Comparison of ENCODE assay signal across 21 cellular contexts in the genomic region with DNA sequence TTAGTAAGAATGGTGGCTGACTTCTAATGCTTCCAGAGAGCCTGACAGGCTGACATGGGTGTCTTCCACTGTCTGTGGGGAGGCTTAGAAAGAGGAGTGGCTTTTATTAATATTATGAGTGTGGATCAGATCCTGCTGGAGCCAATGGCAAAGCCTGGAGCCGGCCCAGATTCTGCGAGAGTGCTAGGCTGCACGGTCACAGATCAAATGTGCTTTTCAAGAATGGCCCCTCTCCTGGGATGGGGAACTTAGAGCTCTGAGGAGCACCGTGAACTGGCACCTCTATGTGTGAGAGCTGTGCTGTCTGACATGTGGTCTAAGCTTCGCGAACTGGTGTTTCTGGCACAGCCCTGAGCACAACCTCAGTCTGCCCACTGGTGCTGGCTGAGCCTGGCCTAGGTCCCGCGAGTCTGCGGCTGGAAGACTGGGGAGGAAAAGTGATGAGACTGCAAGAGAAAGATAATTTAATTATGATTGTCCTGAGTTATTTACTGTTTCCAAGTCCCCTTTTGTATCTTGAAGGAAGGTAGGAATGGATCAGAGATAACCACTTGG.
A peak's percentile ranks its signal among the peaks of the same experiment; 100 is the strongest.
DNase-seq lines count a peak whose midpoint lies in the region; ATAC-seq and TF ChIP-seq lines count a peak whose summit lies in the region.
"Had no signal": no experiment of that assay in that cellular context is flagged by ENCODE, and none has a peak within 500 bp of the region (broad histone marks: within the 10 kb centered on the region; RNA-seq: fewer than 3 reads in every experiment).

No MANE protein-coding gene starts in this region.

- in situ Hi-C loops in GM13976 (cut with MboI; ENCODE audit: low sequenced_read_pairs, unreplicated experiment) = no loop called here

- H4K20me1 ChIP-seq in SK-N-SH (ENCODE audit: insufficient read depth) = peaks cover 67% of the 10 kb centered on the region
- H4K20me1 ChIP-seq in H9 (ENCODE audit: control insufficient read depth, insufficient read depth, insufficient read length) = no peaks in the 10 kb centered on the region

- H2BK15ac ChIP-seq in H9 (ENCODE audit: low read depth, low read length) = no peak overlapping the region

- POLR2A ChIA-PET in SK-N-SH (lab: Yijun Ruan, JAX) = no interaction called here

- H3K4me1 ChIP-seq in SK-N-SH (ENCODE audit: control insufficient read depth in 1 of 2, insufficient read depth in 2 of 2, low read depth in 1 of 2, low read length in 1 of 2) (peaks cover 17 to 35% of the 10 kb centered on the region in 2 experiments; a peak in 3 of 4 replicates), H9 (ENCODE audit: insufficient read depth, low read length) (peaks cover 7% of the 10 kb centered on the region; the same call in 1 of the 2 replicates), trophoblast cell (ENCODE audit: control insufficient read depth in 1 of 2, insufficient read depth in 2 of 2, low read length in 2 of 2) (peaks cover 3 to 4% of the 10 kb centered on the region in 2 experiments)

- peak overlapping the region in 2 of 3 experiments; percentile 16 to 60; a peak in 3 of 7 replicates for H3K27ac Mint-ChIP-seq in H9
- H3K27ac Mint-ChIP-seq: B cell had no signal

- H3K36me3 ChIP-seq in SK-N-SH (replicated peaks in 1 of 2; ENCODE audit: control insufficient read depth in 1 of 2, insufficient read depth in 2 of 2, low read length in 1 of 2) = peaks cover 22 to 27% of the 10 kb centered on the region in 2 experiments
- peaks cover 3 to 10% of the 10 kb centered on the region in 2 experiments for H3K36me3 ChIP-seq in trophoblast cell (ENCODE audit: control insufficient read depth in 1 of 2, insufficient read depth in 2 of 2, low read length in 2 of 2)

- no peak overlapping the region for H2BK20ac ChIP-seq in H9 (ENCODE audit: low read depth, low read length, poor library complexity, severe bottlenecking)

- H2BK5ac ChIP-seq in H9 (ENCODE audit: insufficient read length, low read length) (no peak overlapping the region), trophoblast cell (ENCODE audit: low read depth, low read length, poor library complexity) (no peak overlapping the region)

- peaks cover 5% of the 10 kb centered on the region for H3F3A ChIP-seq in SK-N-SH (replicated peaks; ENCODE audit: insufficient read depth)

- CTCF ChIA-PET in SK-N-SH (lab: Yijun Ruan, JAX) = interaction anchor here (0.5 to 1.3 kb wide), 3 partner anchors 20 to 795 kb away, joined by 3 read pairs; no protein-coding TSS in a partner anchor

- H2BK12ac ChIP-seq in H9 (ENCODE audit: insufficient read length, low read depth, low read length) = no peak overlapping the region
- no peak overlapping the region for H2BK12ac ChIP-seq in trophoblast cell (ENCODE audit: low read length)

- H3K79me2 ChIP-seq in SK-N-SH (ENCODE audit: insufficient read depth) = peaks cover 97% of the 10 kb centered on the region
- peaks cover 2% of the 10 kb centered on the region; the same call in 1 of the 2 replicates for H3K79me2 ChIP-seq in H9 (ENCODE audit: insufficient read depth, low read length)
- no peaks in the 10 kb centered on the region for H3K79me2 ChIP-seq in trophoblast cell (ENCODE audit: control insufficient read depth, insufficient read depth, low read length, poor library complexity)

- no peak for TF ChIP-seq EP300 in SK-N-SH (IDR thresholded peaks at IDR 0.05; ENCODE audit: borderline replicate concordance in 1 of 2, low read depth in 1 of 2, low read length in 1 of 2)

- peak overlapping the region in 1 of 2 experiments; percentile 20; a peak in 1 of 4 replicates for H3K27ac ChIP-seq in SK-N-SH (ENCODE audit: low read depth in 2 of 2, low read length in 1 of 2)
- H3K27ac ChIP-seq in H9 (ENCODE audit: insufficient read length, low read depth, low read length) = no peak overlapping the region
- H3K27ac ChIP-seq in trophoblast cell (ENCODE audit: low read depth, low read length) = no peak overlapping the region
- H3K27ac ChIP-seq: 22Rv1, GM23248 had no signal

- H3K4me1 Mint-ChIP-seq in H9 = peaks cover 34 to 37% of the 10 kb centered on the region in 2 experiments
- H3K4me1 Mint-ChIP-seq: B cell; CD4-positive, alpha-beta memory T cell had no signal

- H3K36me3 Mint-ChIP-seq in H9 (ENCODE audit: insufficient read depth in 1 of 3, low read depth in 3 of 3) = peaks cover 0 to 7% (median 6%) of the 10 kb centered on the region in 3 experiments; a peak in 5 of 7 replicates
- H3K36me3 Mint-ChIP-seq: CD4-positive, alpha-beta memory T cell had no signal

- H3K14ac ChIP-seq in H9 (ENCODE audit: insufficient read depth, low read length) (no peak overlapping the region), trophoblast cell (ENCODE audit: low read length) (no peak overlapping the region)

- no peak overlapping the region for H3K4me2 ChIP-seq in SK-N-SH
- H3K4me2 ChIP-seq in H9 (ENCODE audit: insufficient read depth, insufficient read length, low read length) = no peak overlapping the region
- H3K4me2 ChIP-seq in trophoblast cell (ENCODE audit: low read length) = no peak overlapping the region

- H3K4ac ChIP-seq in H9 (ENCODE audit: low read depth, low read length) (no peak overlapping the region), trophoblast cell (ENCODE audit: low read depth, low read length) (no peak overlapping the region)

- no peak overlapping the region for H3K4me3 ChIP-seq in SK-N-SH (ENCODE audit: low read depth in 2 of 2, low read length in 1 of 2)
- no peak overlapping the region for H3K4me3 ChIP-seq in trophoblast cell (ENCODE audit: low read depth, low read length)
- H3K4me3 ChIP-seq: GM23248 had no signal

- no peak for DNase-seq in SK-N-SH
- no peak for DNase-seq in H9
- peak; percentile 29 for DNase-seq in islet precursor cell
- no peak for DNase-seq in trophoblast cell
- DNase-seq in GM13976 (ENCODE audit: low spot score) = no peak
- no peak for DNase-seq in NCI-H1930 (lab: John Stamatoyannopoulos, UW)
- DNase-seq: CD4-positive, alpha-beta memory T cell; GF-D8; GM23248; KBM-7; NCI-H1105 treated with DMSO at 0.1 percent for 48 hours; NCI-H1694; NCI-H510A; NCI-H748 treated with DMSO at 0.1 percent for 48 hours; RPMI8226; SIG-M5 had no signal

- H2BK120ac ChIP-seq in H9 (ENCODE audit: low read depth, low read length, poor library complexity, severe bottlenecking) (no peak overlapping the region), trophoblast cell (ENCODE audit: insufficient read depth, low read length, poor library complexity) (no peak overlapping the region)

- peak; percentile 44 for ATAC-seq in SK-N-SH treated with all-trans-retinoic acid at 6 μM for 48 hours
- ATAC-seq in HG03432 (IDR thresholded peaks at IDR 0.05; ENCODE audit: unreplicated experiment) = no peak
- ATAC-seq: HepG2 had no signal

- H3K9me3 Mint-ChIP-seq in H9 = peaks cover 0 to 4% of the 10 kb centered on the region in 2 experiments; a peak in 1 of 5 replicates

- no peaks in the 10 kb centered on the region; the same call in 1 of the 2 replicates for H3K9me3 ChIP-seq in SK-N-SH
- no peaks in the 10 kb centered on the region for H3K9me3 ChIP-seq in H9 (ENCODE audit: control insufficient read depth, low read depth, low read length)
- no peaks in the 10 kb centered on the region for H3K9me3 ChIP-seq in trophoblast cell (ENCODE audit: insufficient read depth, low read depth, low read length)

- H3K9ac ChIP-seq in SK-N-SH = no peak overlapping the region
- no peak overlapping the region for H3K9ac ChIP-seq in H9 (ENCODE audit: extremely low read depth, insufficient read length, low read length)
- H3K9ac ChIP-seq in trophoblast cell (ENCODE audit: low read length) = peak overlapping the region; percentile 15
- H3K9ac ChIP-seq: GM23248 had no signal

- no peaks in the 10 kb centered on the region for H3K79me1 ChIP-seq in H9 (ENCODE audit: insufficient read depth, low read depth, low read length, poor library complexity, severe bottlenecking)
- no peaks in the 10 kb centered on the region for H3K79me1 ChIP-seq in trophoblast cell (ENCODE audit: low read length)

- WGBS in SK-N-SH (ENCODE audit: low lambda C conversion rate) = 91% methylated on average over 9 of the region's 9 CpGs
- no CpG with 5 or more reads among the region's 9 CpGs for WGBS in H9 (ENCODE audit: extremely low coverage, insufficient read length, low lambda C conversion rate)
- WGBS in trophoblast cell (ENCODE audit: extremely low coverage, insufficient coverage, insufficient read length) = no CpG with 5 or more reads among the region's 9 CpGs

- no peak overlapping the region for H3K4me3 Mint-ChIP-seq in H9
- H3K4me3 Mint-ChIP-seq: B cell; CD4-positive, alpha-beta memory T cell had no signal

- no peak overlapping the region for H4K5ac ChIP-seq in H9 (ENCODE audit: insufficient read length, low read depth, low read length)

- no peak overlapping the region for H3K18ac ChIP-seq in H9 (ENCODE audit: insufficient read length, low read depth, low read length)
- H3K18ac ChIP-seq in trophoblast cell (ENCODE audit: low read length) = peak overlapping the region; percentile 22

- H4K91ac ChIP-seq in H9 (ENCODE audit: insufficient read length, low read depth, low read length) (no peak overlapping the region), trophoblast cell (ENCODE audit: low read depth, low read length) (no peak overlapping the region)

- no peak overlapping the region for H4K12ac ChIP-seq in trophoblast cell (ENCODE audit: low read depth, low read length)

- TF ChIP-seq CTCF in SK-N-SH (IDR thresholded peaks at IDR 0.05) (no peak), H9 (conservative IDR thresholded peaks at IDR 0.05) (no peak), GM13976 (IDR thresholded peaks at IDR 0.05; ENCODE audit: borderline replicate concordance, control extremely low read depth, extremely low read depth, insufficient read depth, missing control alignments) (no peak)

- H3K27me3 ChIP-seq in SK-N-SH (ENCODE audit: insufficient read depth) (no peaks in the 10 kb centered on the region), H9 (ENCODE audit: insufficient read depth, low read length) (no peaks in the 10 kb centered on the region), trophoblast cell (ENCODE audit: insufficient read depth, low read length) (no peaks in the 10 kb centered on the region)

- no peaks in the 10 kb centered on the region; the same call in none of the 2 replicates for H3K27me3 Mint-ChIP-seq in H9 (ENCODE audit: low read depth)

- H4K8ac ChIP-seq in H9 (replicated peaks; ENCODE audit: insufficient read length, low read depth, low read length) = no peak overlapping the region
- H4K8ac ChIP-seq in trophoblast cell (ENCODE audit: low read depth, low read length) = no peak overlapping the region

- no peak overlapping the region for H3K56ac ChIP-seq in H9 (ENCODE audit: insufficient read length, low read depth, low read length)

- no peak for TF ChIP-seq RAD21 in SK-N-SH (IDR thresholded peaks at IDR 0.05; ENCODE audit: low read length)

- H3K23ac ChIP-seq in H9 (ENCODE audit: insufficient read length, low read depth, low read length) (no peak overlapping the region), trophoblast cell (ENCODE audit: low read length) (no peak overlapping the region)

- H2AK5ac ChIP-seq in H9 (ENCODE audit: insufficient read length, low read length) (no peak overlapping the region), trophoblast cell (ENCODE audit: low read length) (no peak overlapping the region)

- H3K23me2 ChIP-seq in H9 (ENCODE audit: insufficient read length, low read depth, low read length, poor library complexity, severe bottlenecking) = no peaks in the 10 kb centered on the region

- H2AFZ ChIP-seq in SK-N-SH (ENCODE audit: low read depth) = no peak overlapping the region
- H2AFZ ChIP-seq in H9 (ENCODE audit: low read length) = no peak overlapping the region
- no peak overlapping the region for H2AFZ ChIP-seq in trophoblast cell (ENCODE audit: insufficient read depth, low read length, poor library complexity)
- H2AFZ ChIP-seq: GM23248 had no signal

- H3T11ph ChIP-seq in H9 (ENCODE audit: low read length) = no peak overlapping the region

- no peaks in the 10 kb centered on the region for H3K9me2 ChIP-seq in SK-N-SH
